7 cellular contexts compared by ENCODE assay signal in genomic region chr2:11688222-11689069, GRCh38.
DNase-seq lines count a peak whose midpoint lies in the region; ATAC-seq lines count a peak whose summit lies in the region.

No MANE protein-coding gene starts in this region.

- H3K4me1 Mint-ChIP-seq in central memory CD8-positive, alpha-beta T cell, result peaks cover 12% of the 10 kb centered on the region

- H3K36me3 Mint-ChIP-seq in central memory CD8-positive, alpha-beta T cell (ENCODE audit: insufficient read depth), result no peaks in the 10 kb centered on the region

- H3K9me3 Mint-ChIP-seq in central memory CD8-positive, alpha-beta T cell, result no peaks in the 10 kb centered on the region

- no peak overlapping the region for H3K4me3 Mint-ChIP-seq in central memory CD8-positive, alpha-beta T cell

- no peak overlapping the region for H3K27ac Mint-ChIP-seq in central memory CD8-positive, alpha-beta T cell (ENCODE audit: low read depth)

- ATAC-seq in GM18499 (IDR thresholded peaks at IDR 0.05; ENCODE audit: insufficient read depth, unreplicated experiment) (peak; percentile 64), HG02943 (IDR thresholded peaks at IDR 0.05; ENCODE audit: low read depth, unreplicated experiment) (peak; percentile 43)
- peak; percentile 81 for ATAC-seq in central memory CD8-positive, alpha-beta T cell (replicated peaks; ENCODE audit: extremely low read depth, poor library complexity, severe bottlenecking)

- H3K27me3 Mint-ChIP-seq in central memory CD8-positive, alpha-beta T cell, result peaks cover 39% of the 10 kb centered on the region

- DNase-seq in NCI-H2227 (lab: John Stamatoyannopoulos, UW; ENCODE audit: unreplicated experiment) (peak; percentile 83), kidney tubule cell (ENCODE audit: low spot score) (peak; percentile 83)
- peak; percentile 82 for DNase-seq in activated CD4-positive, CD25-positive, alpha-beta regulatory T cell treated with anti-CD3 and anti-CD28 coated beads, Interleukin-2, amount 50 U/mL, for 72 hours
- peak; percentile 64 to 67 for DNase-seq in central memory CD8-positive, alpha-beta T cell (ENCODE audit: low spot score in 2 of 2)
- DNase-seq in stimulated activated CD4-positive, alpha-beta T cell treated with anti-CD3 and anti-CD28 coated beads, Interleukin-1b, Interleukin-23, amount 100 ng/mL, for 4 hours (ENCODE audit: low read depth in 2 of 2), result peak; percentile 70 to 81

Comparison
In these comparisons a context has a peak if more than half of its experiments do, and no peak if none do; other contexts are left out.
1. Peak in every context shown above with its lines: DNase-seq and ATAC-seq.